ENCODE assay signal across 9 cellular contexts in genomic region chr20:7841967-7842301, GRCh38.
DNase-seq lines count a peak whose midpoint lies in the region; ATAC-seq and TF ChIP-seq lines count a peak whose summit lies in the region.
"Had no signal": no experiment of that assay in that cellular context is flagged by ENCODE, and none has a peak within 500 bp of the region (broad histone marks: within the 10 kb centered on the region; RNA-seq: fewer than 3 reads in every experiment).

No MANE protein-coding gene starts in this region.

- DNase-seq in G401 (ENCODE audit: low spot score): peak; percentile 8
- peak; percentile 33 for DNase-seq in T1000 (lab: John Stamatoyannopoulos, UW)
- peak; percentile 1 for DNase-seq in foreskin melanocyte
- DNase-seq in sciatic nerve (ENCODE audit: low spot score): no peak
- DNase-seq in PC-9: no peak
- DNase-seq: NCI-H2081 treated with DMSO at 0.1 percent for 48 hours had no signal

- H3K27me3 ChIP-seq in PC-9 (ENCODE audit: insufficient read depth, low read depth): no peaks in the 10 kb centered on the region

- no peaks in the 10 kb centered on the region for H3K9me3 ChIP-seq in PC-9 (ENCODE audit: insufficient read depth, low read depth)

- no peaks in the 10 kb centered on the region for H3K4me1 ChIP-seq in PC-9 (replicated peaks; ENCODE audit: insufficient read depth)

- POLR2A ChIA-PET in PC-9 (lab: Charles Lee; ENCODE audit: unreplicated experiment): no interaction called here

- H4K20me1 ChIP-seq in PC-9 (ENCODE audit: insufficient read depth): no peaks in the 10 kb centered on the region

- no peaks in the 10 kb centered on the region for H3K79me2 ChIP-seq in PC-9 (ENCODE audit: low read depth)

- TF ChIP-seq CTCF in PC-9 (conservative IDR thresholded peaks at IDR 0.05): no peak

- no peaks in the 10 kb centered on the region for H3K36me3 ChIP-seq in PC-9 (ENCODE audit: low read depth)

- CTCF ChIA-PET in PC-9 (lab: Charles Lee): no interaction called here

- no peak overlapping the region for H2AFZ ChIP-seq in PC-9

- ATAC-seq in sciatic nerve: peak; percentile 89
- ATAC-seq in HG03108 (IDR thresholded peaks at IDR 0.05; ENCODE audit: unreplicated experiment): no peak
- ATAC-seq in HG03175 (IDR thresholded peaks at IDR 0.05; ENCODE audit: unreplicated experiment): no peak
- no peak for ATAC-seq in GM18519 (IDR thresholded peaks at IDR 0.05; ENCODE audit: low FRiP score, unreplicated experiment)

- H3K4me3 ChIP-seq in PC-9: no peak overlapping the region

- H3K27ac ChIP-seq in PC-9: no peak overlapping the region

- H3K9me2 ChIP-seq in PC-9 (ENCODE audit: insufficient read depth): no peaks in the 10 kb centered on the region

- BruUV-seq in PC-9 (replicated peaks; lab: Mats Ljungman, UMichigan): no TSS peak

- H3K4me2 ChIP-seq in PC-9: no peak overlapping the region

- intact Hi-C loops in sciatic nerve (cut with DNase I) (no loop called here), PC-9 (cut with micrococcal nuclease; ENCODE audit: unreplicated experiment) (no loop called here)

- no peaks in the 10 kb centered on the region for H3F3A ChIP-seq in PC-9 (ENCODE audit: insufficient read depth, low read depth)

- in situ Hi-C loops in G401 (cut with HindIII; ENCODE audit: low sequenced_read_pairs): loop anchor here (5.0 kb wide), 1 partner anchor 50 kb away; no protein-coding TSS in a partner anchor

Comparison
In these comparisons a context has a peak if more than half of its experiments do, and no peak if none do; other contexts are left out.
1. DNase-seq: peak in G401 (single experiment), T1000 (single experiment) and foreskin melanocyte (single experiment); none in sciatic nerve (single experiment) and PC-9 (0 of 2).